9 cellular contexts compared by ENCODE assay signal in genomic region chr11:66067640-66068039, GRCh38. TPM values are rescaled to one million over a fixed set of nuclear protein-coding genes. Genes with fewer than 3 reads are reported as not detected.
DNase-seq lines count a peak whose midpoint lies in the region; ATAC-seq and TF ChIP-seq lines count a peak whose summit lies in the region.
"Had no signal": no experiment of that assay in that cellular context is flagged by ENCODE, and none has a peak within 500 bp of the region (broad histone marks: within the 10 kb centered on the region; RNA-seq: fewer than 3 reads in every experiment).

No MANE protein-coding gene starts in this region.

- H3K4me3 ChIP-seq in lower lobe of right lung = no peak overlapping the region

- peaks cover 69% of the 10 kb centered on the region for H3K36me3 ChIP-seq in lower lobe of right lung

- no peak for ATAC-seq in activated CD8-positive, alpha-beta T cell treated with anti-CD3 and anti-CD28 coated beads for 36 hours
- no peak for ATAC-seq in activated CD8-positive, alpha-beta T cell treated with anti-CD3 and anti-CD28 coated beads, Interleukin-2, amount 10 ng/mL, durations not matched to agents 7 days and 5 days
- ATAC-seq in stimulated activated memory B cell treated with anti-CD40 and anti-IgM and Interleukin-4, amounts not matched to agents 10 μg/mL and 1 μg/mL and 100 μg/mL, for 72 hours = no peak
- ATAC-seq in lower lobe of right lung = no peak

- H3K4me1 Mint-ChIP-seq in activated CD8-positive, alpha-beta T cell treated with anti-CD3 and anti-CD28 coated beads for 36 hours (ENCODE audit: low read depth) = peaks cover 62% of the 10 kb centered on the region
- H3K4me1 Mint-ChIP-seq in activated CD8-positive, alpha-beta T cell treated with anti-CD3 and anti-CD28 coated beads, Interleukin-2, amount 10 ng/mL, durations not matched to agents 7 days and 5 days (ENCODE audit: low read depth) = peaks cover 67% of the 10 kb centered on the region
- H3K4me1 Mint-ChIP-seq in glutamatergic neuron (ENCODE audit: low read depth, unreplicated experiment) = peaks cover 24% of the 10 kb centered on the region
- H3K4me1 Mint-ChIP-seq in stimulated activated memory B cell treated with anti-CD40 and anti-IgM and Interleukin-4, amounts not matched to agents 10 μg/mL and 1 μg/mL and 100 μg/mL, for 72 hours = peaks cover 71% of the 10 kb centered on the region

- H3K9me3 Mint-ChIP-seq in activated CD8-positive, alpha-beta T cell treated with anti-CD3 and anti-CD28 coated beads for 36 hours = no peaks in the 10 kb centered on the region
- H3K9me3 Mint-ChIP-seq in activated CD8-positive, alpha-beta T cell treated with anti-CD3 and anti-CD28 coated beads, Interleukin-2, amount 10 ng/mL, durations not matched to agents 7 days and 5 days (ENCODE audit: insufficient read depth) = no peaks in the 10 kb centered on the region
- peaks cover 16% of the 10 kb centered on the region for H3K9me3 Mint-ChIP-seq in glutamatergic neuron (ENCODE audit: unreplicated experiment)
- H3K9me3 Mint-ChIP-seq in stimulated activated memory B cell treated with anti-CD40 and anti-IgM and Interleukin-4, amounts not matched to agents 10 μg/mL and 1 μg/mL and 100 μg/mL, for 72 hours = no peaks in the 10 kb centered on the region

- DNase-seq in activated CD8-positive, alpha-beta T cell treated with anti-CD3 and anti-CD28 coated beads for 36 hours = no peak
- DNase-seq in activated CD8-positive, alpha-beta T cell treated with anti-CD3 and anti-CD28 coated beads, Interleukin-2, amount 10 ng/mL, durations not matched to agents 7 days and 5 days = no peak
- DNase-seq in glutamatergic neuron (no peak), putamen (ENCODE audit: low spot score) (no peak), lower lobe of right lung (no peak)
- no peak for DNase-seq in stimulated activated CD4-positive, alpha-beta T cell treated with anti-CD3 and anti-CD28 coated beads, Interleukin-12 subunit alpha, Interleukin-12 subunit beta, amount 100 ng/mL, for 4 hours

- H3K27ac ChIP-seq in VCaP (peak overlapping the region; percentile 93; the same call in 1 of the 2 replicates), lower lobe of right lung (no peak overlapping the region)

- POLR2A ChIA-PET in activated CD8-positive, alpha-beta T cell treated with anti-CD3 and anti-CD28 coated beads for 36 hours (lab: Charles Lee) = interaction anchor here (1.2 to 11.1 kb wide), 5 partner anchors 12 to 59 kb away, joined by 3 to 131 read pairs (median 6); partner anchors contain the start of gene SF3B2
- POLR2A ChIA-PET in activated CD8-positive, alpha-beta T cell treated with anti-CD3 and anti-CD28 coated beads, Interleukin-2, amount 10 ng/mL, durations not matched to agents 7 days and 5 days (lab: Charles Lee) = interaction anchor here (0.7 to 5.0 kb wide), 6 partner anchors 12 to 69 kb away, joined by 3 to 26 read pairs (median 4); partner anchors contain the start of gene SF3B2

- H3K27ac Mint-ChIP-seq in activated CD8-positive, alpha-beta T cell treated with anti-CD3 and anti-CD28 coated beads for 36 hours = peak overlapping the region; percentile 95
- no peak overlapping the region for H3K27ac Mint-ChIP-seq in activated CD8-positive, alpha-beta T cell treated with anti-CD3 and anti-CD28 coated beads, Interleukin-2, amount 10 ng/mL, durations not matched to agents 7 days and 5 days
- H3K27ac Mint-ChIP-seq in glutamatergic neuron (ENCODE audit: unreplicated experiment) = peak overlapping the region; percentile 11
- peak overlapping the region; percentile 86 for H3K27ac Mint-ChIP-seq in stimulated activated memory B cell treated with anti-CD40 and anti-IgM and Interleukin-4, amounts not matched to agents 10 μg/mL and 1 μg/mL and 100 μg/mL, for 72 hours

- H3K27me3 ChIP-seq in lower lobe of right lung (ENCODE audit: low read depth) = no peaks in the 10 kb centered on the region

- TF ChIP-seq CTCF in activated CD8-positive, alpha-beta T cell treated with anti-CD3 and anti-CD28 coated beads for 36 hours (IDR thresholded peaks at IDR 0.05) = no peak
- TF ChIP-seq CTCF in VCaP (conservative IDR thresholded peaks at IDR 0.05) (no peak), glutamatergic neuron (IDR thresholded peaks at IDR 0.05; ENCODE audit: partially characterized antibody, unreplicated experiment) (no peak), lower lobe of right lung (IDR thresholded peaks at IDR 0.05) (no peak)

- CTCF ChIA-PET in activated CD8-positive, alpha-beta T cell treated with anti-CD3 and anti-CD28 coated beads for 36 hours (lab: Charles Lee) = interaction anchor here (0.8 to 10.2 kb wide), 24 partner anchors 9 to 784 kb away, joined by 3 to 133 read pairs (median 6); partner anchors contain the start of genes CCDC85B and SF3B2
- CTCF ChIA-PET in activated CD8-positive, alpha-beta T cell treated with anti-CD3 and anti-CD28 coated beads, Interleukin-2, amount 10 ng/mL, durations not matched to agents 7 days and 5 days (lab: Charles Lee) = interaction anchor here (0.8 to 8.4 kb wide), 29 partner anchors 8 to 902 kb away, joined by 3 to 116 read pairs (median 5); partner anchors contain the start of genes BANF1, CCDC85B and SF3B2

- H3K4me3 Mint-ChIP-seq in activated CD8-positive, alpha-beta T cell treated with anti-CD3 and anti-CD28 coated beads for 36 hours = no peak overlapping the region
- no peak overlapping the region for H3K4me3 Mint-ChIP-seq in activated CD8-positive, alpha-beta T cell treated with anti-CD3 and anti-CD28 coated beads, Interleukin-2, amount 10 ng/mL, durations not matched to agents 7 days and 5 days
- no peak overlapping the region for H3K4me3 Mint-ChIP-seq in glutamatergic neuron (ENCODE audit: unreplicated experiment)
- H3K4me3 Mint-ChIP-seq in stimulated activated memory B cell treated with anti-CD40 and anti-IgM and Interleukin-4, amounts not matched to agents 10 μg/mL and 1 μg/mL and 100 μg/mL, for 72 hours = no peak overlapping the region

- H3K9me3 ChIP-seq in lower lobe of right lung = no peaks in the 10 kb centered on the region

- H3K36me3 Mint-ChIP-seq in activated CD8-positive, alpha-beta T cell treated with anti-CD3 and anti-CD28 coated beads for 36 hours (ENCODE audit: low read depth) = peaks cover 71% of the 10 kb centered on the region
- peaks cover 74% of the 10 kb centered on the region for H3K36me3 Mint-ChIP-seq in activated CD8-positive, alpha-beta T cell treated with anti-CD3 and anti-CD28 coated beads, Interleukin-2, amount 10 ng/mL, durations not matched to agents 7 days and 5 days (ENCODE audit: low read depth)
- peaks cover 8% of the 10 kb centered on the region for H3K36me3 Mint-ChIP-seq in glutamatergic neuron (ENCODE audit: unreplicated experiment)
- H3K36me3 Mint-ChIP-seq in stimulated activated memory B cell treated with anti-CD40 and anti-IgM and Interleukin-4, amounts not matched to agents 10 μg/mL and 1 μg/mL and 100 μg/mL, for 72 hours = peaks cover 67% of the 10 kb centered on the region

- intact Hi-C loops in activated CD8-positive, alpha-beta T cell treated with anti-CD3 and anti-CD28 coated beads for 36 hours (cut with micrococcal nuclease) = loop anchor here (2.0 kb wide), 1 partner anchor 59 kb away; no protein-coding TSS in a partner anchor
- intact Hi-C loops in lower lobe of right lung (cut with DNase I) = no loop called here

- H3K4me1 ChIP-seq in lower lobe of right lung = peaks cover 40% of the 10 kb centered on the region

- no peaks in the 10 kb centered on the region for H3K27me3 Mint-ChIP-seq in activated CD8-positive, alpha-beta T cell treated with anti-CD3 and anti-CD28 coated beads for 36 hours
- H3K27me3 Mint-ChIP-seq in activated CD8-positive, alpha-beta T cell treated with anti-CD3 and anti-CD28 coated beads, Interleukin-2, amount 10 ng/mL, durations not matched to agents 7 days and 5 days (ENCODE audit: low read depth) = no peaks in the 10 kb centered on the region
- H3K27me3 Mint-ChIP-seq in glutamatergic neuron (ENCODE audit: unreplicated experiment) = peaks cover 5% of the 10 kb centered on the region
- H3K27me3 Mint-ChIP-seq in stimulated activated memory B cell treated with anti-CD40 and anti-IgM and Interleukin-4, amounts not matched to agents 10 μg/mL and 1 μg/mL and 100 μg/mL, for 72 hours = no peaks in the 10 kb centered on the region

RNA-seq across cellular contexts. Expression of gene PACS1, which starts 2.4 kb away (rescaled TPM):
- 10 to 100 TPM; 76.3 to 78.3 TPM for total RNA-seq in activated CD8-positive, alpha-beta T cell treated with anti-CD3 and anti-CD28 coated beads for 36 hours
- total RNA-seq in activated CD8-positive, alpha-beta T cell treated with anti-CD3 and anti-CD28 coated beads, Interleukin-2, amount 10 ng/mL, durations not matched to agents 7 days and 5 days = 10 to 100 TPM; 84.6 to 91.6 TPM
- total RNA-seq in glutamatergic neuron (ENCODE audit: unreplicated experiment) (30.6 TPM), lower lobe of right lung (50.8 TPM)

RNA-seq across cellular contexts. Expression of gene SF3B2, which starts 15.5 kb away (rescaled TPM):
- total RNA-seq in activated CD8-positive, alpha-beta T cell treated with anti-CD3 and anti-CD28 coated beads for 36 hours = 100 to 1,000 TPM; 255 to 278 TPM
- 100 to 1,000 TPM; 241 to 253 TPM for total RNA-seq in activated CD8-positive, alpha-beta T cell treated with anti-CD3 and anti-CD28 coated beads, Interleukin-2, amount 10 ng/mL, durations not matched to agents 7 days and 5 days
- total RNA-seq in glutamatergic neuron (ENCODE audit: unreplicated experiment) (187 TPM), lower lobe of right lung (145 TPM)

RNA-seq across cellular contexts. Expression of gene GAL3ST3, which starts 18.7 kb away (rescaled TPM):
- total RNA-seq in activated CD8-positive, alpha-beta T cell treated with anti-CD3 and anti-CD28 coated beads for 36 hours = 1 to 10 TPM in 1 of 2 experiments, under 1 TPM in 1; 0.51 to 1.0 TPM
- total RNA-seq in activated CD8-positive, alpha-beta T cell treated with anti-CD3 and anti-CD28 coated beads, Interleukin-2, amount 10 ng/mL, durations not matched to agents 7 days and 5 days = not detected
- total RNA-seq in glutamatergic neuron (ENCODE audit: unreplicated experiment) = 2.4 TPM
- not detected for total RNA-seq in lower lobe of right lung
- total RNA-seq: bronchial epithelial cell had no signal

RNA-seq across cellular contexts. Expression of gene CATSPER1, which starts 41.4 kb away (rescaled TPM):
- total RNA-seq in activated CD8-positive, alpha-beta T cell treated with anti-CD3 and anti-CD28 coated beads for 36 hours = not detected
- total RNA-seq in activated CD8-positive, alpha-beta T cell treated with anti-CD3 and anti-CD28 coated beads, Interleukin-2, amount 10 ng/mL, durations not matched to agents 7 days and 5 days = not detected
- total RNA-seq in glutamatergic neuron (ENCODE audit: unreplicated experiment) (not detected), lower lobe of right lung (3.6 TPM)

RNA-seq across cellular contexts. Expression of gene CST6, which starts 55.8 kb away (rescaled TPM):
- under 1 TPM in 1 of 2 experiments, not detected in 1; 0.50 TPM for total RNA-seq in activated CD8-positive, alpha-beta T cell treated with anti-CD3 and anti-CD28 coated beads for 36 hours
- total RNA-seq in activated CD8-positive, alpha-beta T cell treated with anti-CD3 and anti-CD28 coated beads, Interleukin-2, amount 10 ng/mL, durations not matched to agents 7 days and 5 days = not detected
- total RNA-seq in glutamatergic neuron (ENCODE audit: unreplicated experiment) (not detected), lower lobe of right lung (11.0 TPM)
